ENCODE assay signal across 8 cellular contexts in genomic region chr1:166839600-166840308, GRCh38. TPM values are rescaled to one million over a fixed set of nuclear protein-coding genes. Genes with fewer than 3 reads are reported as not detected.
A peak's percentile ranks its signal among the peaks of the same experiment; 100 is the strongest.
DNase-seq lines count a peak whose midpoint lies in the region; ATAC-seq and TF ChIP-seq lines count a peak whose summit lies in the region.

No MANE protein-coding gene starts in this region.

- H3K9me3 Mint-ChIP-seq in endodermal cell = no peaks in the 10 kb centered on the region

- H3K27me3 ChIP-seq in endodermal cell (ENCODE audit: control insufficient read depth, insufficient read depth, low read length, poor library complexity, severe bottlenecking) = no peaks in the 10 kb centered on the region

- TF ChIP-seq CTCF in AG04449 (IDR thresholded peaks at IDR 0.05; ENCODE audit: insufficient read depth, low read length, missing control alignments) (no peak), endodermal cell (conservative IDR thresholded peaks at IDR 0.05) (peak; percentile 57)

- H3K4me3 Mint-ChIP-seq in endodermal cell = peak overlapping the region; percentile 81

- peaks cover 38% of the 10 kb centered on the region for H3K36me3 ChIP-seq in endodermal cell (ENCODE audit: control insufficient read depth, insufficient read depth, low read length)

- POLR2A ChIA-PET in AG04449 (lab: Yijun Ruan, JAX) = interaction anchor here (0.6 to 1.4 kb wide), 7 partner anchors 10 to 1141 kb away, joined by 3 to 11 read pairs (median 4); partner anchors contain the start of genes ALDH9A1 and TADA1

- H3K27me3 Mint-ChIP-seq in endodermal cell (ENCODE audit: insufficient read depth) = peaks cover 4% of the 10 kb centered on the region

- peaks cover 42% of the 10 kb centered on the region for H3K4me1 Mint-ChIP-seq in endodermal cell

- H3K27ac ChIP-seq in endodermal cell (ENCODE audit: low read depth, low read length) = peak overlapping the region; percentile 54

- peaks cover 40% of the 10 kb centered on the region for H3K36me3 Mint-ChIP-seq in endodermal cell (ENCODE audit: low read depth)

- H3K4me3 ChIP-seq in AG04449 (ENCODE audit: low read depth, low read length) (peak overlapping the region; percentile 72), endodermal cell (ENCODE audit: low read length) (peak overlapping the region; percentile 92)

- H3K9ac ChIP-seq in endodermal cell (ENCODE audit: extremely low read depth, low read length, poor library complexity, severe bottlenecking) = peak overlapping the region; percentile 53

- DNase-seq in AG04449 (ENCODE audit: low read depth, low spot score) (no peak), NCI-H460 (ENCODE audit: extremely low read depth, low read depth) (peak; percentile 42), endodermal cell (peak; percentile 85), mucosa of gallbladder (ENCODE audit: low spot score) (peak; percentile 38)
- peak; percentile 4 to 32 for DNase-seq in activated CD8-positive, alpha-beta memory T cell treated with anti-CD3 and anti-CD28 coated beads for 1 hour (ENCODE audit: extremely low read depth in 1 of 2, low read depth in 1 of 2)
- DNase-seq in stimulated activated CD8-positive, alpha-beta memory T cell treated with anti-CD3 and anti-CD28 coated beads, Interleukin-4, amount 100 ng/mL, for 24 hours (ENCODE audit: low read depth) = peak; percentile 44

- H3K9me3 ChIP-seq in endodermal cell (ENCODE audit: control insufficient read depth, low read length) = no peaks in the 10 kb centered on the region

- CTCF ChIA-PET in AG04449 (lab: Yijun Ruan, JAX) = interaction anchor here (1.1 to 1.3 kb wide), 3 partner anchors 12 to 219 kb away, joined by 3 to 4 read pairs (median 3); no protein-coding TSS in a partner anchor

- WGBS in endodermal cell (ENCODE audit: insufficient coverage in 1 of 2, insufficient read length in 1 of 2), 2 experiments = 0% methylated on average over 16 to 82 of the region's 82 CpGs

- peaks cover 10% of the 10 kb centered on the region for H3K4me1 ChIP-seq in endodermal cell (ENCODE audit: control insufficient read depth, insufficient read depth, low read length)

- peak; percentile 32 for ATAC-seq in GM18517 (IDR thresholded peaks at IDR 0.05; ENCODE audit: unreplicated experiment)
- ATAC-seq in HG03045 (IDR thresholded peaks at IDR 0.05; ENCODE audit: unreplicated experiment) = peak; percentile 37

- peak overlapping the region; percentile 80 for H3K27ac Mint-ChIP-seq in endodermal cell

RNA-seq across cellular contexts. Expression of gene POGK, which starts 0.5 kb away (rescaled TPM):
- total RNA-seq in NCI-H460 (2014; rRNA removed; shearing (Covaris generic)) = 46.3 and 56.0 TPM in 2 replicates
- 36.5 and 46.1 TPM in 2 replicates for polyA plus RNA-seq in NCI-H460 (2014; cell fraction: nucleus; rRNA removed)
- total RNA-seq in endodermal cell (10 to 100 TPM; 37.9 to 43.2 TPM), mucosa of gallbladder (46.6 TPM)
- 42.6 TPM for polyA plus RNA-seq in endodermal cell (2013, experiment 1 of 2)
- polyA plus RNA-seq in endodermal cell (2013, experiment 2 of 2) = 42.9 TPM

RNA-seq across cellular contexts. Expression of gene TADA1, which starts 36.3 kb away (rescaled TPM):
- total RNA-seq in NCI-H460 (2014; rRNA removed; shearing (Covaris generic)) = 26.2 and 27.0 TPM in 2 replicates
- 24.8 and 31.3 TPM in 2 replicates for polyA plus RNA-seq in NCI-H460 (2014; cell fraction: nucleus; rRNA removed)
- total RNA-seq in endodermal cell (10 to 100 TPM; 18.4 to 19.9 TPM), mucosa of gallbladder (9.6 TPM)
- polyA plus RNA-seq in endodermal cell (2013, experiment 1 of 2) = 32.6 TPM
- 31.5 TPM for polyA plus RNA-seq in endodermal cell (2013, experiment 2 of 2)
